In the genomic region with DNA sequence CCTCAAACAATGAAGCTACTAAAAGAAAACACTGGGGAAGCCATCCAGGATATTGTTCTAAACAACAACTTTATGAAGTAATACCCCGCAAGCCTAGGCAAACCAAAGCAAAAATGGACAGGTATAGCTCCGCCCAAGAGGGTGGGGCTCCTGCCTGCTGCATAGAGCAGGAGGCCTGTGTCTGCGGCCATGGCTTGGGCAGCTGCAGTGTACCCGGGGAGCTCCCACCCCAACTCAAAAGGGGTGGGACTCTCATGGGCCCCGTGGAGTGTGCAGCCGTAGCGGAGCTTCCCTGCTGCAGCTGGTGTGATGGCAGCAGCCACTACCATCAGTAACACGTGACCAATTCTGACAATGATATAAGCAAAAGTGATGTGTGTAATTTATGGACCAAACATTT, we compare ENCODE assay signal across 29 cellular contexts.
"Had no signal": no experiment of that assay in that cellular context is flagged by ENCODE, and none has a peak within 500 bp of the region (broad histone marks: within the 10 kb centered on the region; RNA-seq: fewer than 3 reads in every experiment).

No MANE protein-coding gene starts in this region.

- H3K27ac Mint-ChIP-seq: activated CD4-positive, alpha-beta memory T cell treated with anti-CD3 and anti-CD28 coated beads, Interleukin-2, amount 10 ng/mL, durations not matched to agents 7 days and 5 days; activated CD4-positive, alpha-beta T cell treated with anti-CD3 and anti-CD28 coated beads, Interleukin-2, amount 10 ng/mL, durations not matched to agents 7 days and 5 days; activated naive CD4-positive, alpha-beta T cell treated with anti-CD3 and anti-CD28 coated beads, Interleukin-2, amount 10 ng/mL, durations not matched to agents 7 days and 5 days; activated naive CD8-positive, alpha-beta T cell treated with anti-CD3 and anti-CD28 coated beads, Interleukin-2, amount 10 ng/mL, durations not matched to agents 7 days and 5 days; activated T-cell treated with anti-CD3 and anti-CD28 coated beads, Interleukin-2, amount 50 U/mL, for 24 hours; brain; effector memory CD8-positive, alpha-beta T cell; immature natural killer cell; memory B cell; naive thymus-derived CD8-positive, alpha-beta T cell; T-helper 1 cell treated with Interleukin-12 subunit alpha and Interleukin-12 subunit beta and Interleukin-4 antibody, amounts not matched to agents 30 μg/mL and 1 μg/mL, for 36 hours; type B pancreatic cell had no signal

- H3K36me3 ChIP-seq: ascending aorta, cardiac muscle cell, gastrocnemius medialis, uterus had no signal

- H3K27me3 ChIP-seq: ascending aorta, cardiac muscle cell, gastrocnemius medialis, uterus had no signal

- H3K4me3 ChIP-seq: ascending aorta, cardiac muscle cell, coronary artery, gastrocnemius medialis, uterus had no signal

- H3K4me3 Mint-ChIP-seq: activated CD4-positive, alpha-beta memory T cell treated with anti-CD3 and anti-CD28 coated beads, Interleukin-2, amount 10 ng/mL, durations not matched to agents 7 days and 5 days; activated CD4-positive, alpha-beta T cell treated with anti-CD3 and anti-CD28 coated beads, Interleukin-2, amount 10 ng/mL, durations not matched to agents 7 days and 5 days; activated naive CD4-positive, alpha-beta T cell treated with anti-CD3 and anti-CD28 coated beads, Interleukin-2, amount 10 ng/mL, durations not matched to agents 7 days and 5 days; activated naive CD8-positive, alpha-beta T cell treated with anti-CD3 and anti-CD28 coated beads, Interleukin-2, amount 10 ng/mL, durations not matched to agents 7 days and 5 days; activated T-cell treated with anti-CD3 and anti-CD28 coated beads, Interleukin-2, amount 50 U/mL, for 24 hours; brain; effector memory CD8-positive, alpha-beta T cell; immature natural killer cell; memory B cell; naive thymus-derived CD8-positive, alpha-beta T cell; T-helper 1 cell treated with Interleukin-12 subunit alpha and Interleukin-12 subunit beta and Interleukin-4 antibody, amounts not matched to agents 30 μg/mL and 1 μg/mL, for 36 hours; type B pancreatic cell had no signal

- ATAC-seq: effector memory CD8-positive, alpha-beta T cell; gastrocnemius medialis; naive thymus-derived CD8-positive, alpha-beta T cell; right cardiac atrium; stimulated activated naive CD8-positive, alpha-beta T cell treated with anti-CD3 and anti-CD28 coated beads, Interleukin-15, Interleukin-2, amounts not matched to agents 100 U/mL and 50 U/mL, for 24 hours had no signal

- H3K4me1 Mint-ChIP-seq: activated CD4-positive, alpha-beta memory T cell treated with anti-CD3 and anti-CD28 coated beads, Interleukin-2, amount 10 ng/mL, durations not matched to agents 7 days and 5 days; activated CD4-positive, alpha-beta T cell treated with anti-CD3 and anti-CD28 coated beads, Interleukin-2, amount 10 ng/mL, durations not matched to agents 7 days and 5 days; activated naive CD4-positive, alpha-beta T cell treated with anti-CD3 and anti-CD28 coated beads, Interleukin-2, amount 10 ng/mL, durations not matched to agents 7 days and 5 days; activated naive CD8-positive, alpha-beta T cell treated with anti-CD3 and anti-CD28 coated beads, Interleukin-2, amount 10 ng/mL, durations not matched to agents 7 days and 5 days; brain; immature natural killer cell; memory B cell; naive thymus-derived CD8-positive, alpha-beta T cell had no signal

- H3K4me1 ChIP-seq: ascending aorta, gastrocnemius medialis, uterus had no signal

- H3K9me3 ChIP-seq: gastrocnemius medialis, uterus had no signal

- H3K36me3 Mint-ChIP-seq: activated naive CD4-positive, alpha-beta T cell treated with anti-CD3 and anti-CD28 coated beads, Interleukin-2, amount 10 ng/mL, durations not matched to agents 7 days and 5 days; activated naive CD8-positive, alpha-beta T cell treated with anti-CD3 and anti-CD28 coated beads, Interleukin-2, amount 10 ng/mL, durations not matched to agents 7 days and 5 days; brain; memory B cell; type B pancreatic cell had no signal

- H3K27ac ChIP-seq: ascending aorta, cardiac muscle cell, coronary artery, gastrocnemius medialis, uterus had no signal

- DNase-seq: activated CD4-positive, alpha-beta memory T cell treated with anti-CD3 and anti-CD28 coated beads, Interleukin-2, amount 10 ng/mL, durations not matched to agents 7 days and 5 days; activated CD4-positive, alpha-beta T cell treated with anti-CD3 and anti-CD28 coated beads for 1 hour; activated CD4-positive, alpha-beta T cell treated with anti-CD3 and anti-CD28 coated beads, Interleukin-2, amount 10 ng/mL, durations not matched to agents 7 days and 5 days; activated CD8-positive, alpha-beta memory T cell treated with anti-CD3 and anti-CD28 coated beads, Interleukin-2, amount 50 U/mL, for 48 hours; activated gamma-delta T cell; activated naive CD4-positive, alpha-beta T cell treated with anti-CD3 and anti-CD28 coated beads, Interleukin-2, amount 10 ng/mL, durations not matched to agents 7 days and 5 days; activated naive CD8-positive, alpha-beta T cell treated with anti-CD3 and anti-CD28 coated beads, Interleukin-2, amount 10 ng/mL, durations not matched to agents 7 days and 5 days; activated T-cell treated with anti-CD3 and anti-CD28 coated beads, Interleukin-2, amount 50 U/mL, for 24 hours; cerebellar nuclear complex; effector memory CD8-positive, alpha-beta T cell; erythroblast; gastrocnemius medialis; glutamatergic neuron; hippocampal formation; immature natural killer cell; midbrain; naive thymus-derived CD8-positive, alpha-beta T cell; right cardiac atrium; stimulated activated CD4-positive, alpha-beta T cell treated with anti-CD3 and anti-CD28 coated beads, Interleukin-2, amount 100 ng/mL, for 48 hours; stimulated activated naive CD8-positive, alpha-beta T cell treated with anti-CD3 and anti-CD28 coated beads, Interleukin-15, Interleukin-2, amounts not matched to agents 100 U/mL and 50 U/mL, for 24 hours; T-helper 9 cell; uterus had no signal
